Comparison of ENCODE assay signal across 8 cellular contexts in the genomic region with DNA sequence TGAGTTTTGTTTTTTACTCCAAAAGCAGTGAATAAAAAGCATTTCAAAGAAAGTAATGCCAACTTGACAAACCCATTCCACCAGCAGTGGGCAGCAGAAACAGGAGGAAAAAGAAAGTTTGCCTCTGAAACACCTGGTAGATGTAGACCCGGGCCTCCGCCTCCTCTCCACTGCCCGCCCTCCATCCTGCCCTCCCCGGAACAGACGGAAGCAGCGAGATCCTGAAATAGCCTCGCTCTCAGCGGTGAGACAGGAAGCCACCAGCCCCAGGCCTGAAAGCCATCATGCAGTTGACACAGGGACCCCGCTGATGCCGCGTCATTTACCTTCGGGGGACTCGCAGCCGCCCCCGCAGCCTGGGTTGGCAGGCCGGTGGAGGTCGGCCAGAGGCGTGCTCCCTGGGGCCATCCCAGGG.
DNase-seq lines count a peak whose midpoint lies in the region; ATAC-seq and TF ChIP-seq lines count a peak whose summit lies in the region.

No MANE protein-coding gene starts in this region.

- ATAC-seq in HG03196 (IDR thresholded peaks at IDR 0.05; ENCODE audit: unreplicated experiment) (peak; percentile 98), activated B cell treated with CpG ODN at 0.5 μM for 24 hours (ENCODE audit: low read depth) (peak; percentile 72)

- peaks cover 15% of the 10 kb centered on the region for H3K4me1 Mint-ChIP-seq in CD14-positive monocyte
- H3K4me1 Mint-ChIP-seq in activated B cell treated with CpG ODN at 0.5 μM for 24 hours: peaks cover 24% of the 10 kb centered on the region

- peak; percentile 44 for TF ChIP-seq POLR2A in GM19193 (IDR thresholded peaks at IDR 0.05; ENCODE audit: extremely low read depth, insufficient read depth, insufficient read length)

- no peak overlapping the region for H3K27ac Mint-ChIP-seq in CD14-positive monocyte
- peak overlapping the region; percentile 46 for H3K27ac Mint-ChIP-seq in activated B cell treated with CpG ODN at 0.5 μM for 24 hours

- CTCF ChIA-PET in activated B cell treated with CpG ODN at 0.5 μM for 24 hours (lab: Charles Lee): no interaction called here

- H3K4me3 Mint-ChIP-seq in CD14-positive monocyte (peak overlapping the region; percentile 28 to 56), activated B cell treated with CpG ODN at 0.5 μM for 24 hours (peak overlapping the region; percentile 64)

- TF ChIP-seq CTCF in CD14-positive monocyte (IDR thresholded peaks at IDR 0.05) (no peak), activated B cell treated with CpG ODN at 0.5 μM for 24 hours (IDR thresholded peaks at IDR 0.05) (no peak)

- intact Hi-C loops in CD14-positive monocyte (cut with micrococcal nuclease): no loop called here
- intact Hi-C loops in activated B cell treated with CpG ODN at 0.5 μM for 24 hours (cut with micrococcal nuclease): no loop called here

- peaks cover 6 to 11% (median 6%) of the 10 kb centered on the region in 3 donors for H3K27me3 Mint-ChIP-seq in CD14-positive monocyte (ENCODE audit: low read depth in 3 of 3)
- H3K27me3 Mint-ChIP-seq in activated B cell treated with CpG ODN at 0.5 μM for 24 hours: no peaks in the 10 kb centered on the region

- no peaks in the 10 kb centered on the region for H3K9me3 Mint-ChIP-seq in CD14-positive monocyte
- H3K9me3 Mint-ChIP-seq in activated B cell treated with CpG ODN at 0.5 μM for 24 hours: no peaks in the 10 kb centered on the region

- H3K36me3 Mint-ChIP-seq in CD14-positive monocyte (no peaks in the 10 kb centered on the region), activated B cell treated with CpG ODN at 0.5 μM for 24 hours (ENCODE audit: low read depth) (no peaks in the 10 kb centered on the region)

- POLR2A ChIA-PET in activated B cell treated with CpG ODN at 0.5 μM for 24 hours (lab: Charles Lee): no interaction called here

- DNase-seq in CD14-positive monocyte (ENCODE audit: low spot score): no peak
- DNase-seq in activated B cell treated with CpG ODN at 0.5 μM for 24 hours: peak; percentile 24
- peak; percentile 27 for DNase-seq in dermis blood vessel endothelial cell
- peak; percentile 4 for DNase-seq in pons (ENCODE audit: low spot score)
- no peak for DNase-seq in NCI-H82 treated with DMSO at 0.1 percent for 48 hours (lab: John Stamatoyannopoulos, UW; ENCODE audit: unreplicated experiment)
- no peak for DNase-seq in DMS79 (lab: John Stamatoyannopoulos, UW)

Comparison
In these comparisons a context has a peak if more than half of its experiments do, and no peak if none do; other contexts are left out.
1. DNase-seq: peak in activated B cell treated with CpG ODN at 0.5 μM for 24 hours (single experiment), dermis blood vessel endothelial cell (single experiment) and pons (single experiment); none in CD14-positive monocyte (single experiment), NCI-H82 treated with DMSO at 0.1 percent for 48 hours (single experiment) and DMS79 (single experiment).